In the genomic region with DNA sequence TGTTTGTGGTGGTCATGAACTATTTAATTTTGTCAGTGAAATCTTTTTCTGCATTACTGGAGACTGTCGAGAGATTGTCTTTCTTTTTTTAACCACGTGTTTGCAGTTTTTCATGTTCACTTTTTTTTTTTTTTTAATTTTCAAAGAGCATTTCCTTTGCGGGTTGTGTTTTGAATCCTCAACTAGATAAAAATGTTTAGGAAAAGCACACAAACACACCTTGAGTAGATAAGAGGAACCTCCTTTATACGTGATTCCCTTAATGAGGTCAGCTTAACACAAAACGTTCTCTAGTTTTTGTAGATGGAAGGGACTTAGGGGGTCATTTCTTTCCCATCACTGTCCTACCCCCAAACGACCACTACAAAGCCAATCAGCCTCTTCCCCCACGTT, we compare ENCODE assay signal across 8 cellular contexts. TPM values are rescaled to one million over a fixed set of nuclear protein-coding genes. Genes with fewer than 3 reads are reported as not detected.
A peak's percentile ranks its signal among the peaks of the same experiment; 100 is the strongest.
DNase-seq lines count a peak whose midpoint lies in the region; ATAC-seq and TF ChIP-seq lines count a peak whose summit lies in the region.

No MANE protein-coding gene starts in this region.

- no peak for ATAC-seq in GM19452 (IDR thresholded peaks at IDR 0.05; ENCODE audit: unreplicated experiment)
- ATAC-seq in GM19463 (IDR thresholded peaks at IDR 0.05; ENCODE audit: unreplicated experiment), result no peak
- ATAC-seq in GM18505 (IDR thresholded peaks at IDR 0.05; ENCODE audit: unreplicated experiment), result no peak

- H3K9me3 ChIP-seq in fibroblast of lung (ENCODE audit: control insufficient read depth, insufficient read depth, low read depth, low read length), result no peaks in the 10 kb centered on the region

- no peak for DNase-seq in RWPE1 (ENCODE audit: low spot score)
- no peak for DNase-seq in fibroblast of lung (ENCODE audit: low read depth in 2 of 2)
- DNase-seq in retina, result peak; percentile 16
- DNase-seq in NCI-H524 (lab: John Stamatoyannopoulos, UW), result no peak

- no peaks in the 10 kb centered on the region for H3K27me3 ChIP-seq in fibroblast of lung (ENCODE audit: control insufficient read depth, insufficient read depth, low read length)

- no peaks in the 10 kb centered on the region for H3K36me3 ChIP-seq in fibroblast of lung (ENCODE audit: control insufficient read depth, insufficient read depth, low read length)

- TF ChIP-seq CTCF in GM12875 (IDR thresholded peaks at IDR 0.05; ENCODE audit: borderline replicate concordance, insufficient read depth, low read depth, low read length) (no peak), RWPE1 (conservative IDR thresholded peaks at IDR 0.05; ENCODE audit: low read depth) (no peak), fibroblast of lung (conservative IDR thresholded peaks at IDR 0.05 in 1 of 2, IDR thresholded peaks at IDR 0.05 in 1 of 2; ENCODE audit: low read depth in 1 of 2, low read length in 2 of 2) (no peak)

- CTCF ChIA-PET in RWPE1 (lab: Yijun Ruan, JAX), result interaction anchor here (0.6 kb wide), 1 partner anchor 85 kb away, joined by 3 read pairs; no protein-coding TSS in a partner anchor

- H3K4me3 ChIP-seq in GM12875 (ENCODE audit: low read depth, low read length) (peak overlapping the region; percentile 87), fibroblast of lung (replicated peaks in 1 of 4; ENCODE audit: control extremely low read depth in 1 of 4, insufficient read depth in 1 of 4, low read depth in 3 of 4, low read length in 4 of 4) (peak overlapping the region; percentile 82 to 91 (median 84))

- H3K4me1 ChIP-seq in fibroblast of lung (ENCODE audit: control insufficient read depth, extremely low read depth, insufficient read depth, low read length), result peaks cover 7% of the 10 kb centered on the region

- H3K4me2 ChIP-seq in fibroblast of lung (ENCODE audit: extremely low read depth, insufficient read depth, low read length), result peak overlapping the region; percentile 57

- H4K20me1 ChIP-seq in fibroblast of lung (ENCODE audit: control insufficient read depth, extremely low read depth, insufficient read depth, low read length), result no peaks in the 10 kb centered on the region

- peak overlapping the region; percentile 76 for H3K9ac ChIP-seq in fibroblast of lung (ENCODE audit: insufficient read depth, low read length)

- peak overlapping the region; percentile 61 for H2AFZ ChIP-seq in fibroblast of lung (ENCODE audit: low read length)

- H3K27ac ChIP-seq in RWPE1 (peak overlapping the region; percentile 96), fibroblast of lung (ENCODE audit: insufficient read depth, low read length) (peak overlapping the region; percentile 69)

- POLR2A ChIA-PET in RWPE1 (lab: Yijun Ruan, JAX; ENCODE audit: low non-redundant PET), result no interaction called here

- TF ChIP-seq POLR2A in GM18505 (IDR thresholded peaks at IDR 0.05; ENCODE audit: borderline replicate concordance, extremely low read depth, insufficient read depth, insufficient read length), result no peak

- peaks cover 65% of the 10 kb centered on the region for H3K79me2 ChIP-seq in fibroblast of lung (ENCODE audit: control insufficient read depth, insufficient read depth, low read length)

RNA-seq across cellular contexts. Expression of a gene that starts 1.1 kb away (rescaled TPM):
- total RNA-seq in fibroblast of lung, result 8.1 and 8.5 TPM in 2 replicates
- 9.9 and 16.0 TPM in 2 replicates for polyA plus RNA-seq in fibroblast of lung
- polyA plus RNA-seq in fibroblast of lung (2012), result 6.8 and 12.6 TPM in 2 replicates
- polyA minus RNA-seq in fibroblast of lung (ENCODE audit: low replicate concordance), result 2.4 and 2.5 TPM in 2 replicates

RNA-seq across cellular contexts. Expression of a gene that starts 41.7 kb away (rescaled TPM):
- total RNA-seq in fibroblast of lung, result 7.4 and 8.5 TPM in 2 replicates
- 14.3 and 21.8 TPM in 2 replicates for polyA plus RNA-seq in fibroblast of lung
- polyA plus RNA-seq in fibroblast of lung (2012), result 8.8 and 15.6 TPM in 2 replicates
- polyA minus RNA-seq in fibroblast of lung (ENCODE audit: low replicate concordance), result 0.44 TPM in 1 of 2 replicates, not detected in the other

RNA-seq across cellular contexts. Expression of a gene that starts 41.7 kb away (rescaled TPM):
- total RNA-seq in fibroblast of lung, result 14.4 and 14.9 TPM in 2 replicates
- polyA plus RNA-seq in fibroblast of lung, result 7.2 and 8.2 TPM in 2 replicates
- 7.2 and 8.6 TPM in 2 replicates for polyA plus RNA-seq in fibroblast of lung (2012)
- polyA minus RNA-seq in fibroblast of lung (ENCODE audit: low replicate concordance), result 5.5 and 9.6 TPM in 2 replicates

RNA-seq across cellular contexts. Expression of a gene that starts 42.0 kb away (rescaled TPM):
- total RNA-seq in fibroblast of lung, result 1.2 and 1.5 TPM in 2 replicates
- polyA plus RNA-seq in fibroblast of lung, result 2.8 and 3.4 TPM in 2 replicates
- polyA plus RNA-seq in fibroblast of lung (2012), result 2.4 and 3.3 TPM in 2 replicates
- polyA minus RNA-seq in fibroblast of lung (ENCODE audit: low replicate concordance), result not detected in 2 replicates
